Comparison of ENCODE assay signal across 1 cellular context in the genomic region with DNA sequence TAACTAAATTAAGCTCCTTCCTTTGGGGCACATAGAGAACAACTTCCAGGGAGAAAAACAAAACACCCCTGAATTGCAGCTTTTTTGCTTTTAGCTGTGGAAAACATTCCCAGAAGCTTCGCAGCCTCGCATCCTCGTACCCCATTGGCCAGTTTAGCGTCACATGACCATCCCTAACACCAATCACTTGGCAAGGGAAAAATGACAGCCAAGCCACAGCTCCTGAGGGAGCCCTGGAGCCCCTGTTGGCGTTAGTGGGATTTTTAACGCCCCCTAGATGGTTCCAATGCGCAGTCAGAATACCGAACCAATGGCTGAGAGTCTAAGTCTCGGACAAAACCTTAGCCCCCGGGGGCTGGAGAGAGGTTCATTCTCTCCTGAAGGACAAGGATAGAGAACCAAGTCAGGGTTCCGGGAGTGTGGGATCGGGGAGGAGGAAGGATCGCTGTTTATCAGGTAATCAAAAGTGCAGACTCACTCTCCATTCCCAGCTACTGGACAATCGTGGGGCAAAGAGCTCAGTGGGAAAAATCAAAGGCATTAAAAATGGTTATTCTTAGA.
TF ChIP-seq lines count a peak whose summit lies in the region.

No MANE protein-coding gene starts in this region.

TF ChIP-seq in HepG2, 621 proteins besides CTCF, POLR2A, EP300 and RAD21 (continued from another document):
- TF ChIP-seq, protein P1, sequence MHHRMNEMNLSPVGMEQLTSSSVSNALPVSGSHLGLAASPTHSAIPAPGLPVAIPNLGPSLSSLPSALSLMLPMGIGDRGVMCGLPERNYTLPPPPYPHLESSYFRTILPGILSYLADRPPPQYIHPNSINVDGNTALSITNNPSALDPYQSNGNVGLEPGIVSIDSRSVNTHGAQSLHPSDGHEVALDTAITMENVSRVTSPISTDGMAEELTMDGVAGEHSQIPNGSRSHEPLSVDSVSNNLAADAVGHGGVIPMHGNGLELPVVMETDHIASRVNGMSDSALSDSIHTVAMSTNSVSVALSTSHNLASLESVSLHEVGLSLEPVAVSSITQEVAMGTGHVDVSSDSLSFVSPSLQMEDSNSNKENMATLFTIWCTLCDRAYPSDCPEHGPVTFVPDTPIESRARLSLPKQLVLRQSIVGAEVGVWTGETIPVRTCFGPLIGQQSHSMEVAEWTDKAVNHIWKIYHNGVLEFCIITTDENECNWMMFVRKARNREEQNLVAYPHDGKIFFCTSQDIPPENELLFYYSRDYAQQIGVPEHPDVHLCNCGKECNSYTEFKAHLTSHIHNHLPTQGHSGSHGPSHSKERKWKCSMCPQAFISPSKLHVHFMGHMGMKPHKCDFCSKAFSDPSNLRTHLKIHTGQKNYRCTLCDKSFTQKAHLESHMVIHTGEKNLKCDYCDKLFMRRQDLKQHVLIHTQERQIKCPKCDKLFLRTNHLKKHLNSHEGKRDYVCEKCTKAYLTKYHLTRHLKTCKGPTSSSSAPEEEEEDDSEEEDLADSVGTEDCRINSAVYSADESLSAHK (CRISPR knock-in tag; IDR thresholded peaks at IDR 0.05; ENCODE audit: borderline replicate concordance): no peak
- TF ChIP-seq SPEN (CRISPR knock-in tag; IDR thresholded peaks at IDR 0.05; ENCODE audit: low read depth): peak; percentile 76
- TF ChIP-seq CEBPB (IDR thresholded peaks at IDR 0.05; ENCODE audit: borderline replicate concordance, low read depth, low read length): no peak
- TF ChIP-seq AGO2 (optimal IDR thresholded peaks at IDR 0.05; ENCODE audit: low read depth, low read length): no peak
- TF ChIP-seq, protein P2, sequence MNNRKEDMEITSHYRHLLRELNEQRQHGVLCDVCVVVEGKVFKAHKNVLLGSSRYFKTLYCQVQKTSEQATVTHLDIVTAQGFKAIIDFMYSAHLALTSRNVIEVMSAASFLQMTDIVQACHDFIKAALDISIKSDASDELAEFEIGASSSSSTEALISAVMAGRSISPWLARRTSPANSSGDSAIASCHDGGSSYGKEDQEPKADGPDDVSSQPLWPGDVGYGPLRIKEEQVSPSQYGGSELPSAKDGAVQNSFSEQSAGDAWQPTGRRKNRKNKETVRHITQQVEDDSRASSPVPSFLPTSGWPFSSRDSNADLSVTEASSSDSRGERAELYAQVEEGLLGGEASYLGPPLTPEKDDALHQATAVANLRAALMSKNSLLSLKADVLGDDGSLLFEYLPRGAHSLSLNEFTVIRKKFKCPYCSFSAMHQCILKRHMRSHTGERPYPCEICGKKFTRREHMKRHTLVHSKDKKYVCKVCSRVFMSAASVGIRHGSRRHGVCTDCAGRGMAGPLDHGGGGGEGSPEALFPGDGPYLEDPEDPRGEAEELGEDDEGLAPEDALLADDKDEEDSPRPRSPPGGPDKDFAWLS (CRISPR knock-in tag; IDR thresholded peaks at IDR 0.05; ENCODE audit: borderline replicate concordance): no peak
- TF ChIP-seq, protein P3, sequence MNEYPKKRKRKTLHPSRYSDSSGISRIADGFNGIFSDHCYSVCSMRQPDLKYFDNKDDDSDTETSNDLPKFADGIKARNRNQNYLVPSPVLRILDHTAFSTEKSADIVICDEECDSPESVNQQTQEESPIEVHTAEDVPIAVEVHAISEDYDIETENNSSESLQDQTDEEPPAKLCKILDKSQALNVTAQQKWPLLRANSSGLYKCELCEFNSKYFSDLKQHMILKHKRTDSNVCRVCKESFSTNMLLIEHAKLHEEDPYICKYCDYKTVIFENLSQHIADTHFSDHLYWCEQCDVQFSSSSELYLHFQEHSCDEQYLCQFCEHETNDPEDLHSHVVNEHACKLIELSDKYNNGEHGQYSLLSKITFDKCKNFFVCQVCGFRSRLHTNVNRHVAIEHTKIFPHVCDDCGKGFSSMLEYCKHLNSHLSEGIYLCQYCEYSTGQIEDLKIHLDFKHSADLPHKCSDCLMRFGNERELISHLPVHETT (CRISPR knock-in tag; conservative IDR thresholded peaks at IDR 0.05): no peak
- TF ChIP-seq, protein P4, sequence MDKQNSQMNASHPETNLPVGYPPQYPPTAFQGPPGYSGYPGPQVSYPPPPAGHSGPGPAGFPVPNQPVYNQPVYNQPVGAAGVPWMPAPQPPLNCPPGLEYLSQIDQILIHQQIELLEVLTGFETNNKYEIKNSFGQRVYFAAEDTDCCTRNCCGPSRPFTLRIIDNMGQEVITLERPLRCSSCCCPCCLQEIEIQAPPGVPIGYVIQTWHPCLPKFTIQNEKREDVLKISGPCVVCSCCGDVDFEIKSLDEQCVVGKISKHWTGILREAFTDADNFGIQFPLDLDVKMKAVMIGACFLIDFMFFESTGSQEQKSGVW (CRISPR knock-in tag; IDR thresholded peaks at IDR 0.05; ENCODE audit: borderline replicate concordance): no peak
- no peak for TF ChIP-seq AKAP8 (CRISPR knock-in tag; IDR thresholded peaks at IDR 0.05)
